Comparison of ENCODE assay signal across 9 cellular contexts in the genomic region with DNA sequence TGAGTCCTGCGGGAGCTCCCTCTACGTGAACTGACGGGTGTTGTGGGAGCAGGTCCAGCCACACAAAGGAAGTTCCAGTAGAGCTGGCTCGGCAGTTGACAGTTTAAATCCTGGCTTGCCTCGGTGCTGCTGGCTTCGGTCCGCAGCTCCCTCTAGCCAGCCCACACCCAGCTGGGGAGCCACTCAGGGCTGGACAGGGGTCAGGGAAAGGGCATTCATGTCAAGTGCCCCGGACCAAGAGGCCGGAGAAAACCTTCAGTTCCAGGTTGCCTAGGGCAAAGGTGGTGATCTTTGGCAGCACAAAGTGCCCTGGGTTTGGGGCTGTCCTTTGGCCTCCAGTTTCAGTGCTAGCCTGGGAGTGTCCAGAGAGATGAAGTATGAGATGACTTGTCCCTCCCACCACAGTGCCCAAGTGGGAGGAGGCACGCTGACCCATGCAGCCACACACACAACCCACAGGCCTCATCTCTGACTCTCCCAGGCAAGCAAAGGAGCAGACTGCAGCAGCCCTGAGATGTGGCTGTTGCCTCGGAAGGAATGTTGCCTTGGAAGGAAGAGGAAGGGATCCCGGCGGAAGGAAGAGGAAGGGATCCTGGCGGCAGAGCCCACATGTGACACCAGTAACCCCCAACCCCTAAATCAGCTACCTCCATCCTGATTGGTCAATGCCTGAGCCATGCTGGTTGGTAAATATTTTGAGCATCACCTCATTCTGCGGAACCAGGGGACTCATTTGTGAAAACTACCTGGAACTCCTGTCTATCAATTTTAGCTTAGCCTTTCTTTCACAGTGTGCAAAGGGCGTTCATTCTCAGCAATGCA. TPM values are rescaled to one million over a fixed set of nuclear protein-coding genes. Genes with fewer than 3 reads are reported as not detected.
DNase-seq lines count a peak whose midpoint lies in the region; ATAC-seq, FAIRE-seq and TF ChIP-seq lines count a peak whose summit lies in the region.
"Had no signal": no experiment of that assay in that cellular context is flagged by ENCODE, and none has a peak within 500 bp of the region (broad histone marks: within the 10 kb centered on the region; RNA-seq: fewer than 3 reads in every experiment).

No MANE protein-coding gene starts in this region.

- no peaks in the 10 kb centered on the region for H3F3A ChIP-seq in neural progenitor cell (ENCODE audit: low read depth)

- no peaks in the 10 kb centered on the region for H3K79me2 ChIP-seq in neural progenitor cell (ENCODE audit: low read depth)

- no peak for TF ChIP-seq CTCF in fibroblast of the aortic adventitia (IDR thresholded peaks at IDR 0.05; ENCODE audit: insufficient read depth, low read length)
- no peak for TF ChIP-seq CTCF in neural progenitor cell (IDR thresholded peaks at IDR 0.05)

- H2AFZ ChIP-seq in neural progenitor cell (replicated peaks), result no peak overlapping the region

- H3K4me3 ChIP-seq in fibroblast of the aortic adventitia (ENCODE audit: low read depth, low read length) (no peak overlapping the region), neural progenitor cell (no peak overlapping the region)
- H3K4me3 ChIP-seq: BLaER1 treated with 17β-estradiol and CSF1 and Interleukin-3, amounts not matched to agents 10 nM and 100 nM had no signal

- H3K4me2 ChIP-seq in neural progenitor cell, result no peak overlapping the region

- H3K36me3 Mint-ChIP-seq in neural progenitor cell, result no peaks in the 10 kb centered on the region

- peaks cover 21% of the 10 kb centered on the region for H3K27me3 Mint-ChIP-seq in neural progenitor cell (ENCODE audit: insufficient read depth, low read depth)

- no peak overlapping the region for H3K27ac ChIP-seq in neural progenitor cell

- no peak for ATAC-seq in HG03280 (IDR thresholded peaks at IDR 0.05; ENCODE audit: unreplicated experiment)

- no peaks in the 10 kb centered on the region for H3K9me3 ChIP-seq in neural progenitor cell (ENCODE audit: low read depth)
- H3K9me3 ChIP-seq: BLaER1 treated with 17β-estradiol and CSF1 and Interleukin-3, amounts not matched to agents 10 nM and 100 nM had no signal

- peaks cover 8% of the 10 kb centered on the region for H3K4me1 ChIP-seq in neural progenitor cell

- peaks cover 33% of the 10 kb centered on the region for H3K4me1 Mint-ChIP-seq in neural progenitor cell

- no peak overlapping the region for H3K9ac ChIP-seq in neural progenitor cell

- no peaks in the 10 kb centered on the region for H3K36me3 ChIP-seq in neural progenitor cell

- peak overlapping the region; percentile 95 for H3K27ac Mint-ChIP-seq in neural progenitor cell

- DNase-seq in AG08396 (ENCODE audit: low spot score), result peak; percentile 86
- DNase-seq in RCC 7860 (ENCODE audit: low spot score), result peak; percentile 85
- peak; percentile 84 for DNase-seq in fibroblast of the aortic adventitia (ENCODE audit: low read depth)
- peak; percentile 41 for DNase-seq in neural progenitor cell (ENCODE audit: low spot score)
- DNase-seq in activated CD4-positive, alpha-beta T cell treated with anti-CD3 and anti-CD28 coated beads, Interleukin-2, amount 50 U/mL, for 48 hours, result no peak
- no peak for DNase-seq in OCI-M2 (lab: John Stamatoyannopoulos, UW; ENCODE audit: unreplicated experiment)
- DNase-seq in NCI-H2227 (lab: John Stamatoyannopoulos, UW; ENCODE audit: unreplicated experiment), result no peak

- H3K4me3 Mint-ChIP-seq in neural progenitor cell, result peak overlapping the region; percentile 67

- no peaks in the 10 kb centered on the region for H3K9me3 Mint-ChIP-seq in neural progenitor cell

- peak; percentile 88 for FAIRE-seq in RCC 7860 (lab: Jason Lieb, UNC)

- H4K20me1 ChIP-seq in neural progenitor cell (ENCODE audit: low read depth), result no peaks in the 10 kb centered on the region

- no peaks in the 10 kb centered on the region for H3K27me3 ChIP-seq in neural progenitor cell

RNA-seq across cellular contexts. Expression of gene ANPEP, which starts 13.9 kb away (rescaled TPM):
- total RNA-seq in fibroblast of the aortic adventitia (ENCODE audit: low replicate concordance), result 20.8 and 82.6 TPM in 2 replicates
- total RNA-seq in neural progenitor cell (ENCODE audit: low replicate concordance), result 2.7 and 4.7 TPM in 2 replicates

RNA-seq across cellular contexts. Expression of gene MESP2, which starts 52.4 kb away (rescaled TPM):
- total RNA-seq in fibroblast of the aortic adventitia (ENCODE audit: low replicate concordance) (1.3 and 2.9 TPM in 2 replicates), neural progenitor cell (ENCODE audit: low replicate concordance) (0.19 TPM in 1 of 2 replicates, not detected in the other)

Comparison
In these comparisons a context has a peak if more than half of its experiments do, and no peak if none do; other contexts are left out.
1. DNase-seq: peak in AG08396 (single experiment), RCC 7860 (single experiment), fibroblast of the aortic adventitia (single experiment) and neural progenitor cell (single experiment); none in activated CD4-positive, alpha-beta T cell treated with anti-CD3 and anti-CD28 coated beads, Interleukin-2, amount 50 U/mL, for 48 hours (0 of 2), OCI-M2 (single experiment) and NCI-H2227 (single experiment).